15 cellular contexts compared by ENCODE assay signal in the genomic region with DNA sequence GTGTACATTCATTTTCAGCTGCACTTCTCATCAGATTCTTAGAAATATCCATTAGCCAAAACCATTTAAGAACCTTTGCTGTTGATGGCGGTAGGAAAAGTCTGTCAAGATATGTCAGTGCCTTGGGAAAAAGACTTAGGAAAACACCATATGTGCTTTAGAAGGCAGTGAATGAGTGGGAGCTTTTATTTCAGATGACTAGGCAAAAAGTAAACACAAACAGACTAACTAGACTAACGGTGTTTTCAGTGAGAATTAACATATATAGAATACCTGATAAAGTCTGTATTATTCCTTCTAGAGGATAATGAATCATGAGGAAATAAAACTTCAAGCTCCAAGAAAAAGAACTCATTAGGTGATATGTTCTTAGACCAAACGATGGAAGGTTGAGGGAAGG.
DNase-seq lines count a peak whose midpoint lies in the region; ATAC-seq, FAIRE-seq and TF ChIP-seq lines count a peak whose summit lies in the region.
"Had no signal": no experiment of that assay in that cellular context is flagged by ENCODE, and none has a peak within 500 bp of the region (broad histone marks: within the 10 kb centered on the region; RNA-seq: fewer than 3 reads in every experiment).

No MANE protein-coding gene starts in this region.

- TF ChIP-seq POLR2A in A549 (IDR thresholded peaks at IDR 0.05; ENCODE audit: low read length) = no peak

- H3K9me3 Mint-ChIP-seq in nephron progenitor cell = peaks cover 18% of the 10 kb centered on the region
- H3K9me3 Mint-ChIP-seq in activated T-cell treated with anti-CD3 and anti-CD28 coated beads, Interleukin-2, amount 50 U/mL, for 72 hours = peaks cover 6 to 15% of the 10 kb centered on the region in 2 donors
- H3K9me3 Mint-ChIP-seq: CD4-positive, alpha-beta T cell had no signal

- peak; percentile 36 for FAIRE-seq in A549 (lab: Jason Lieb, UNC)
- FAIRE-seq: D721Med, GM12878, K562 had no signal

- no peak overlapping the region for H3K4me3 Mint-ChIP-seq in nephron progenitor cell
- no peak overlapping the region for H3K4me3 Mint-ChIP-seq in activated T-cell treated with anti-CD3 and anti-CD28 coated beads, Interleukin-2, amount 50 U/mL, for 72 hours
- H3K4me3 Mint-ChIP-seq: CD4-positive, alpha-beta T cell had no signal

- TF ChIP-seq EP300 in A549 (IDR thresholded peaks at IDR 0.05) = no peak

- peaks cover 25% of the 10 kb centered on the region for H3K4me1 Mint-ChIP-seq in nephron progenitor cell
- H3K4me1 Mint-ChIP-seq in activated T-cell treated with anti-CD3 and anti-CD28 coated beads, Interleukin-2, amount 50 U/mL, for 72 hours (ENCODE audit: low read depth) = no peaks in the 10 kb centered on the region

- no peaks in the 10 kb centered on the region for H3K9me3 ChIP-seq in A549
- H3K9me3 ChIP-seq: Caco-2 had no signal

- no peak overlapping the region for H3K4me3 ChIP-seq in A549
- H3K4me3 ChIP-seq: GM12878, HAP-1, K562 had no signal

- WGBS in A549 (ENCODE audit: missing lambda C conversion rate) = 58% methylated on average over 3 of the region's 3 CpGs

- TF ChIP-seq CTCF in A549 (IDR thresholded peaks at IDR 0.05) (no peak), nephron progenitor cell (IDR thresholded peaks at IDR 0.05) (no peak)

- H3K4me1 ChIP-seq in A549 = no peaks in the 10 kb centered on the region
- H3K4me1 ChIP-seq: Caco-2, HAP-1 had no signal

- CTCF ChIA-PET in A549 (lab: Yijun Ruan, JAX) = no interaction called here

- no peak for DNase-seq in A549 (ENCODE audit: low read depth in 1 of 2, low spot score in 1 of 2)
- peak; percentile 29 for DNase-seq in DMS 273 (lab: John Stamatoyannopoulos, UW; ENCODE audit: unreplicated experiment)
- DNase-seq in NCI-H2171 (lab: John Stamatoyannopoulos, UW) = peak; percentile 27
- no peak for DNase-seq in nephron progenitor cell
- no peak for DNase-seq in activated T-cell treated with anti-CD3 and anti-CD28 coated beads, Interleukin-2, amount 50 U/mL, for 72 hours
- DNase-seq: AML-193; Caco-2; CD4-positive, alpha-beta T cell; DMS79 treated with DMSO at 0.1 percent for 48 hours had no signal

- ATAC-seq in A549 (no peak), GM21447 (IDR thresholded peaks at IDR 0.05; ENCODE audit: unreplicated experiment) (no peak)
- ATAC-seq in activated T-cell treated with anti-CD3 and anti-CD28 coated beads, Interleukin-2, amount 50 U/mL, for 72 hours (replicated peaks in 1 of 2) = no peak
- ATAC-seq: GM12878, K562 had no signal

- H3K27me3 Mint-ChIP-seq in nephron progenitor cell (ENCODE audit: low read depth, poor library complexity) = peaks cover 3% of the 10 kb centered on the region
- H3K27me3 Mint-ChIP-seq in activated T-cell treated with anti-CD3 and anti-CD28 coated beads, Interleukin-2, amount 50 U/mL, for 72 hours (ENCODE audit: low read depth) = no peaks in the 10 kb centered on the region
- H3K27me3 Mint-ChIP-seq: CD4-positive, alpha-beta T cell had no signal

- H3K27ac ChIP-seq in A549 = no peak overlapping the region
- H3K27ac ChIP-seq: C4-2B had no signal

- TF ChIP-seq RAD21 in A549 (conservative IDR thresholded peaks at IDR 0.05 in 1 of 2, IDR thresholded peaks at IDR 0.05 in 1 of 2) = no peak

- H3K36me3 Mint-ChIP-seq in nephron progenitor cell (ENCODE audit: low read depth) = no peaks in the 10 kb centered on the region
- H3K36me3 Mint-ChIP-seq in activated T-cell treated with anti-CD3 and anti-CD28 coated beads, Interleukin-2, amount 50 U/mL, for 72 hours (ENCODE audit: insufficient read depth in 2 of 2) = no peaks in the 10 kb centered on the region

- POLR2A ChIA-PET in A549 (lab: Yijun Ruan, JAX) = no interaction called here

- no peak overlapping the region for H3K4me2 ChIP-seq in A549

- peak overlapping the region; percentile 32 for H3K27ac Mint-ChIP-seq in nephron progenitor cell
- H3K27ac Mint-ChIP-seq in activated T-cell treated with anti-CD3 and anti-CD28 coated beads, Interleukin-2, amount 50 U/mL, for 72 hours = no peak overlapping the region
- H3K27ac Mint-ChIP-seq: CD4-positive, alpha-beta T cell had no signal

TF ChIP-seq in A549, 52 proteins besides CTCF, POLR2A, EP300 and RAD21:
- TF ChIP-seq FOSB (CRISPR knock-in tag; IDR thresholded peaks at IDR 0.05) (no peak), RNF2 (IDR thresholded peaks at IDR 0.05; ENCODE audit: borderline replicate concordance, low read depth) (no peak), FOSL2 (IDR thresholded peaks at IDR 0.05) (no peak), FOSL2 (CRISPR knock-in tag; IDR thresholded peaks at IDR 0.05) (no peak), ZFP36 (IDR thresholded peaks at IDR 0.05; ENCODE audit: borderline replicate concordance, partially characterized antibody) (no peak), NFE2L2 (conservative IDR thresholded peaks at IDR 0.05; ENCODE audit: low read length) (peak; percentile 48), MAFK (IDR thresholded peaks at IDR 0.05; ENCODE audit: partially characterized antibody) (peak; percentile 70), ATOH8 (CRISPR knock-in tag; IDR thresholded peaks at IDR 0.05; ENCODE audit: low read depth) (no peak)

Comparison
In these comparisons a context has a peak if more than half of its experiments do, and no peak if none do; other contexts are left out.
1. DNase-seq: peak in DMS 273 (single experiment) and NCI-H2171 (single experiment); none in A549 (0 of 2), nephron progenitor cell (single experiment) and activated T-cell treated with anti-CD3 and anti-CD28 coated beads, Interleukin-2, amount 50 U/mL, for 72 hours (0 of 2).